Comparison of ENCODE assay signal across 16 cellular contexts in genomic region chr2:218407717-218408116, GRCh38. TPM values are rescaled to one million over a fixed set of nuclear protein-coding genes. Genes with fewer than 3 reads are reported as not detected.
DNase-seq lines count a peak whose midpoint lies in the region; ATAC-seq and TF ChIP-seq lines count a peak whose summit lies in the region.
"Had no signal": no experiment of that assay in that cellular context is flagged by ENCODE, and none has a peak within 500 bp of the region (broad histone marks: within the 10 kb centered on the region; RNA-seq: fewer than 3 reads in every experiment).

No MANE protein-coding gene starts in this region.

- H3K4me3 Mint-ChIP-seq in T-helper 2 cell treated with Interferon-gamma antibody and Interleukin-4, amounts not matched to agents 5 μg/mL and 100 μg/mL, for 36 hours = peak overlapping the region; percentile 33
- no peak overlapping the region for H3K4me3 Mint-ChIP-seq in T-helper 17 cell
- no peak overlapping the region for H3K4me3 Mint-ChIP-seq in activated T-cell treated with anti-CD3 and anti-CD28 coated beads, Interleukin-2, amount 50 U/mL, for 4 hours

- H3K9me3 ChIP-seq in T-helper 17 cell (ENCODE audit: control insufficient read depth, low read length, poor library complexity, severe bottlenecking) (no peaks in the 10 kb centered on the region), lower lobe of right lung (no peaks in the 10 kb centered on the region), tibial artery (no peaks in the 10 kb centered on the region)
- H3K9me3 ChIP-seq: A549, HAP-1, SJSA1, testis had no signal

- H3K4me1 ChIP-seq in lower lobe of right lung = peaks cover 45% of the 10 kb centered on the region
- H3K4me1 ChIP-seq in tibial artery = peaks cover 0 to 44% (median 33%) of the 10 kb centered on the region in 4 donors

- intact Hi-C loops in lower lobe of right lung (cut with DNase I) (no loop called here), tibial artery (cut with DNase I; ENCODE audit: low total_unique reads) (loop anchor here (5.0 kb wide), 1 partner anchor 60 kb away; no protein-coding TSS in a partner anchor)

- ATAC-seq in T-helper 17 cell (no peak), lower lobe of right lung (no peak), GM21381 (IDR thresholded peaks at IDR 0.05; ENCODE audit: unreplicated experiment) (no peak)
- ATAC-seq in activated T-cell treated with anti-CD3 and anti-CD28 coated beads, Interleukin-2, amount 50 U/mL, for 4 hours = no peak

- DNase-seq in T-helper 2 cell treated with Interferon-gamma antibody and Interleukin-4, amounts not matched to agents 5 μg/mL and 100 μg/mL, for 36 hours (ENCODE audit: low spot score) = no peak
- no peak for DNase-seq in T-helper 2 cell
- no peak for DNase-seq in T-helper 17 cell
- DNase-seq in lower lobe of right lung = peak; percentile 49
- no peak for DNase-seq in tibial artery
- no peak for DNase-seq in activated T-cell treated with anti-CD3 and anti-CD28 coated beads, Interleukin-2, amount 50 U/mL, for 4 hours
- DNase-seq in mucosa of gallbladder (ENCODE audit: low spot score) = no peak
- DNase-seq: NCI-H1105 treated with DMSO at 0.1 percent for 48 hours, NCI-H526 had no signal

- H3K27ac Mint-ChIP-seq in T-helper 2 cell treated with Interferon-gamma antibody and Interleukin-4, amounts not matched to agents 5 μg/mL and 100 μg/mL, for 36 hours = peak overlapping the region; percentile 28
- peak overlapping the region; percentile 97 for H3K27ac Mint-ChIP-seq in T-helper 17 cell

- H3K9me3 Mint-ChIP-seq in T-helper 2 cell treated with Interferon-gamma antibody and Interleukin-4, amounts not matched to agents 5 μg/mL and 100 μg/mL, for 36 hours = no peaks in the 10 kb centered on the region
- H3K9me3 Mint-ChIP-seq in activated T-cell treated with anti-CD3 and anti-CD28 coated beads, Interleukin-2, amount 50 U/mL, for 4 hours = no peaks in the 10 kb centered on the region

- H3K27me3 ChIP-seq in lower lobe of right lung (ENCODE audit: low read depth) = no peaks in the 10 kb centered on the region
- no peaks in the 10 kb centered on the region for H3K27me3 ChIP-seq in tibial artery
- H3K27me3 ChIP-seq: cardiac muscle cell, SJSA1, testis had no signal

- TF ChIP-seq CTCF in lower lobe of right lung (IDR thresholded peaks at IDR 0.05) (no peak), tibial artery (IDR thresholded peaks at IDR 0.05) (no peak)

- no peaks in the 10 kb centered on the region for H3K27me3 Mint-ChIP-seq in T-helper 2 cell treated with Interferon-gamma antibody and Interleukin-4, amounts not matched to agents 5 μg/mL and 100 μg/mL, for 36 hours (ENCODE audit: low read depth)
- H3K27me3 Mint-ChIP-seq in T-helper 17 cell = no peaks in the 10 kb centered on the region
- no peaks in the 10 kb centered on the region for H3K27me3 Mint-ChIP-seq in activated T-cell treated with anti-CD3 and anti-CD28 coated beads, Interleukin-2, amount 50 U/mL, for 4 hours (ENCODE audit: low read depth)

- H3K27ac ChIP-seq in lower lobe of right lung (peak overlapping the region; percentile 90), tibial artery (peak overlapping the region; percentile 80 to 89)
- H3K27ac ChIP-seq: SJSA1 had no signal

- H3K36me3 ChIP-seq in lower lobe of right lung (peaks cover 29% of the 10 kb centered on the region), tibial artery (peaks cover 15 to 28% (median 22%) of the 10 kb centered on the region in 3 donors)

- peaks cover 22% of the 10 kb centered on the region for H3K36me3 Mint-ChIP-seq in T-helper 2 cell treated with Interferon-gamma antibody and Interleukin-4, amounts not matched to agents 5 μg/mL and 100 μg/mL, for 36 hours (ENCODE audit: low read depth)
- no peaks in the 10 kb centered on the region for H3K36me3 Mint-ChIP-seq in T-helper 17 cell (ENCODE audit: low read depth)
- peaks cover 3% of the 10 kb centered on the region for H3K36me3 Mint-ChIP-seq in activated T-cell treated with anti-CD3 and anti-CD28 coated beads, Interleukin-2, amount 50 U/mL, for 4 hours (ENCODE audit: insufficient read depth)

- H3K4me1 Mint-ChIP-seq in T-helper 2 cell treated with Interferon-gamma antibody and Interleukin-4, amounts not matched to agents 5 μg/mL and 100 μg/mL, for 36 hours (ENCODE audit: low read depth) = peaks cover 33% of the 10 kb centered on the region
- H3K4me1 Mint-ChIP-seq in T-helper 17 cell = peaks cover 41% of the 10 kb centered on the region
- peaks cover 48% of the 10 kb centered on the region for H3K4me1 Mint-ChIP-seq in activated T-cell treated with anti-CD3 and anti-CD28 coated beads, Interleukin-2, amount 50 U/mL, for 4 hours (ENCODE audit: low read depth)

- H3K4me3 ChIP-seq in lower lobe of right lung (no peak overlapping the region), tibial artery (peak overlapping the region in 1 of 2 donors; percentile 48)
- H3K4me3 ChIP-seq: A549, cardiac muscle cell, SJSA1 had no signal

RNA-seq across cellular contexts. Expression of gene CTDSP1, which starts 8.0 kb away (rescaled TPM):
- total RNA-seq in T-helper 17 cell = 100 to 1,000 TPM; 109 to 132 TPM
- total RNA-seq in lower lobe of right lung = 168 TPM
- 10 to 100 TPM; 42.8 to 58.0 (median 52.7) TPM for total RNA-seq in activated T-cell treated with anti-CD3 and anti-CD28 coated beads, Interleukin-2, amount 50 U/mL, for 4 hours
- 184 TPM for total RNA-seq in mucosa of gallbladder

RNA-seq across cellular contexts. Expression of gene VIL1, which starts 11.2 kb away (rescaled TPM):
- 1 to 10 TPM in 1 of 2 donors, under 1 TPM in 1; 0.32 to 6.2 TPM for total RNA-seq in T-helper 17 cell
- total RNA-seq in lower lobe of right lung = 0.41 TPM
- under 1 TPM; 0.11 to 0.24 (median 0.23) TPM for total RNA-seq in activated T-cell treated with anti-CD3 and anti-CD28 coated beads, Interleukin-2, amount 50 U/mL, for 4 hours
- total RNA-seq in mucosa of gallbladder = 328 TPM
- total RNA-seq: SJSA1 had no signal

RNA-seq across cellular contexts. Expression of gene SLC11A1, which starts 25.6 kb away (rescaled TPM):
- total RNA-seq in T-helper 17 cell (10 to 100 TPM in 1 of 2 donors, 1 to 10 TPM in 1; 2.7 to 23.9 TPM), lower lobe of right lung (419 TPM), mucosa of gallbladder (15.1 TPM)
- under 1 TPM; 0.05 to 0.61 (median 0.05) TPM for total RNA-seq in activated T-cell treated with anti-CD3 and anti-CD28 coated beads, Interleukin-2, amount 50 U/mL, for 4 hours

RNA-seq across cellular contexts. Expression of gene CATIP, which starts 51.1 kb away (rescaled TPM):
- not detected for total RNA-seq in T-helper 17 cell
- 5.6 TPM for total RNA-seq in lower lobe of right lung
- total RNA-seq in activated T-cell treated with anti-CD3 and anti-CD28 coated beads, Interleukin-2, amount 50 U/mL, for 4 hours = not detected
- total RNA-seq in mucosa of gallbladder = 3.4 TPM
- total RNA-seq: mononuclear cell, SJSA1 had no signal

Comparison
In these comparisons a context has a peak if more than half of its experiments do, and no peak if none do; other contexts are left out.
1. RNA of gene VIL1, which starts 11.2 kb away (total RNA-seq): 328 TPM in mucosa of gallbladder (single experiment); 0.32 to 6.2 TPM in T-helper 17 cell, 0.41 TPM in lower lobe of right lung (single experiment) and 0.11 to 0.24 TPM in activated T-cell treated with anti-CD3 and anti-CD28 coated beads, Interleukin-2, amount 50 U/mL, for 4 hours; every median in the first group is over 10 times any median in the second.
2. RNA of gene SLC11A1, which starts 25.6 kb away (total RNA-seq): 419 TPM in lower lobe of right lung (single experiment); 2.7 to 23.9 TPM in T-helper 17 cell, 15.1 TPM in mucosa of gallbladder (single experiment) and 0.05 to 0.61 TPM in activated T-cell treated with anti-CD3 and anti-CD28 coated beads, Interleukin-2, amount 50 U/mL, for 4 hours; every median in the first group is over 10 times any median in the second.